Comparison of ENCODE assay signal across 17 cellular contexts in genomic region chr1:200665851-200666250, GRCh38. TPM values are rescaled to one million over a fixed set of nuclear protein-coding genes. Genes with fewer than 3 reads are reported as not detected.
DNase-seq lines count a peak whose midpoint lies in the region; ATAC-seq, FAIRE-seq and TF ChIP-seq lines count a peak whose summit lies in the region.
"Had no signal": no experiment of that assay in that cellular context is flagged by ENCODE, and none has a peak within 500 bp of the region (broad histone marks: within the 10 kb centered on the region; RNA-seq: fewer than 3 reads in every experiment).

No MANE protein-coding gene starts in this region.

- H3K4me3 ChIP-seq in heart left ventricle (peak overlapping the region in 2 of 12 donors; percentile 4 to 17), GM12878 (peak overlapping the region; percentile 21; the same call in 1 of the 2 replicates), uterus (no peak overlapping the region)
- H3K4me3 ChIP-seq: PC-9, sigmoid colon, upper lobe of left lung had no signal

- H3K27ac ChIP-seq in heart left ventricle (peak overlapping the region in 10 of 12 donors; percentile 6 to 65 (median 34)), GM12878 (ENCODE audit: control insufficient read depth, insufficient read depth) (no peak overlapping the region), uterus (peak overlapping the region; percentile 33 to 67)
- H3K27ac ChIP-seq: PC-9 had no signal

- H3K9ac ChIP-seq in GM12878 (ENCODE audit: control insufficient read depth, insufficient read depth, low read length), result peak overlapping the region; percentile 33; the same call in 1 of the 2 replicates

- BruUV-seq in GM12878 (replicated peaks; lab: Mats Ljungman, UMichigan), result no TSS peak

- POLR2A ChIA-PET in GM12878 (lab: Charles Lee), result interaction anchor here (0.8 to 4.5 kb wide), 4 partner anchors 24 to 118 kb away, joined by 3 to 11 read pairs (median 6); no protein-coding TSS in a partner anchor

- no peaks in the 10 kb centered on the region for H4K20me1 ChIP-seq in GM12878 (ENCODE audit: control insufficient read depth, insufficient read depth)

- in situ Hi-C loops in GM12878 (cut with MboI), result no loop called here

- WGBS in heart left ventricle, 4 donors, result 0 to 7% (median 6%) methylated on average over 2 of the region's 2 CpGs
- WGBS in GM12878 (ENCODE audit: insufficient coverage, insufficient replicate concordance, low lambda C conversion rate, missing lambda C conversion rate), result 60% methylated on average over 2 of the region's 2 CpGs

- SMC1A ChIA-PET in GM12878 (lab: Charles Lee; ENCODE audit: uncharacterized antibody, unreplicated experiment), result interaction anchor here (0.7 to 1.8 kb wide), 5 partner anchors 11 to 43 kb away, joined by 3 to 9 read pairs (median 4); no protein-coding TSS in a partner anchor

- CTCF ChIA-PET in GM12878 (lab: Yijun Ruan, JAX), result interaction anchor here (1.1 to 2.0 kb wide), 2 partner anchors 39 to 44 kb away, joined by 6 to 7 read pairs; no protein-coding TSS in a partner anchor

- H3K4me2 ChIP-seq in GM12878 (ENCODE audit: control insufficient read depth, insufficient read depth), result peak overlapping the region; percentile 71
- H3K4me2 ChIP-seq: PC-9 had no signal

- no peak overlapping the region for H2AFZ ChIP-seq in GM12878 (ENCODE audit: control insufficient read depth, low read depth, low read length)
- H2AFZ ChIP-seq: PC-9 had no signal

- DNase-seq in heart left ventricle (no peak), left ventricle myocardium superior (no peak), GM12878 (ENCODE audit: low read depth, low spot score) (no peak), medulla oblongata (ENCODE audit: extremely low spot score) (peak; percentile 36), uterus (no peak), activated gamma-delta T cell (lab: John Stamatoyannopoulos, UW) (no peak), NCI-H1417 treated with DMSO at 0.1 percent for 48 hours (lab: John Stamatoyannopoulos, UW) (no peak)
- DNase-seq: activated CD4-positive, alpha-beta memory T cell treated with anti-CD3 and anti-CD28 coated beads, Interleukin-2, amount 10 ng/mL, durations not matched to agents 7 days and 5 days; activated effector memory CD4-positive, alpha-beta T cell treated with anti-CD3 and anti-CD28 coated beads, Interleukin-2, amount 50 U/mL, for 16 hours; central memory CD4-positive, alpha-beta T cell; DMS53; MM.1S; PC-9; sigmoid colon; upper lobe of left lung had no signal

- TF ChIP-seq CTCF in heart left ventricle (IDR thresholded peaks at IDR 0.05) (no peak), GM12878 (IDR thresholded peaks at IDR 0.05 in 2 of 3, conservative IDR thresholded peaks at IDR 0.05 in 1 of 3; ENCODE audit: control insufficient read depth in 2 of 3, extremely low read depth in 1 of 3, insufficient read depth in 1 of 3, low read depth in 3 of 3, low read length in 3 of 3) (no peak), uterus (IDR thresholded peaks at IDR 0.05) (no peak)

- H3K79me2 ChIP-seq in GM12878 (ENCODE audit: control insufficient read depth, insufficient read depth, low read length), result peaks cover 35% of the 10 kb centered on the region

- TF ChIP-seq POLR2A in heart left ventricle (IDR thresholded peaks at IDR 0.05) (no peak), GM12878 (IDR thresholded peaks at IDR 0.05; ENCODE audit: low read depth, low read length) (no peak), uterus (IDR thresholded peaks at IDR 0.05) (no peak)

- intact Hi-C loops in heart left ventricle (cut with DNase I) (loop anchor here in 3 of 10 donors (5.0 kb wide), 3 partner anchors 44 to 136 kb away; partner anchors contain the start of genes CAMSAP2 (in 1 of the 3) and KIF14 (in 1 of the 3)), left ventricle myocardium superior (cut with micrococcal nuclease) (no loop called here), GM12878 (cut with micrococcal nuclease; ENCODE audit: unreplicated experiment) (loop anchor here (5.0 kb wide), 2 partner anchors 76 to 314 kb away; no protein-coding TSS in a partner anchor), uterus (cut with DNase I; ENCODE audit: low total_unique reads) (no loop called here)

- H3K9me3 ChIP-seq in heart left ventricle (no peaks in the 10 kb centered on the region), GM12878 (replicated peaks; ENCODE audit: control insufficient read depth, insufficient read depth, low read length) (no peaks in the 10 kb centered on the region), uterus (no peaks in the 10 kb centered on the region)
- H3K9me3 ChIP-seq: sigmoid colon, upper lobe of left lung had no signal

- ATAC-seq in heart left ventricle (no peak), left ventricle myocardium superior (no peak), GM12878 (no peak), GM18907 (IDR thresholded peaks at IDR 0.05; ENCODE audit: unreplicated experiment) (no peak)
- ATAC-seq: esophagus mucosa had no signal

- peaks cover 0 to 51% (median 28%) of the 10 kb centered on the region in 12 donors for H3K4me1 ChIP-seq in heart left ventricle
- no peaks in the 10 kb centered on the region; the same call in none of the 2 replicates for H3K4me1 ChIP-seq in GM12878 (ENCODE audit: control insufficient read depth, insufficient read depth, low read length)
- H3K4me1 ChIP-seq in uterus, result no peaks in the 10 kb centered on the region

- H3K27me3 ChIP-seq in heart left ventricle (no peaks in the 10 kb centered on the region), GM12878 (replicated peaks in 1 of 2; ENCODE audit: control insufficient read depth in 2 of 2, insufficient read depth in 2 of 2, low read length in 1 of 2) (no peaks in the 10 kb centered on the region), uterus (no peaks in the 10 kb centered on the region)
- H3K27me3 ChIP-seq: sigmoid colon, upper lobe of left lung had no signal

- TF ChIP-seq EP300 in GM12878 (IDR thresholded peaks at IDR 0.05; ENCODE audit: borderline replicate concordance in 1 of 2, control insufficient read depth in 1 of 2, low read depth in 2 of 2, low read length in 2 of 2), result no peak

- H3K36me3 ChIP-seq in heart left ventricle (peaks cover 0 to 54% (median 47%) of the 10 kb centered on the region in 9 donors), GM12878 (ENCODE audit: control insufficient read depth in 2 of 2, insufficient read depth in 2 of 2, low read length in 1 of 2) (peaks cover 0 to 16% of the 10 kb centered on the region in 2 experiments; a peak in 3 of 4 replicates), uterus (no peaks in the 10 kb centered on the region)

- FAIRE-seq in GM12878 (lab: Jason Lieb, UNC), result no peak

- no peak for TF ChIP-seq RAD21 in GM12878 (IDR thresholded peaks at IDR 0.05; ENCODE audit: insufficient read depth, low read depth, low read length)

- RAD21 ChIA-PET in GM12878 (lab: Charles Lee; ENCODE audit: unreplicated experiment), result interaction anchor here (0.9 to 2.6 kb wide), 3 partner anchors 13 to 44 kb away, joined by 3 to 11 read pairs (median 4); no protein-coding TSS in a partner anchor

TF ChIP-seq in GM12878, 131 proteins besides CTCF, POLR2A, EP300 and RAD21 (continues in another document):
- no peak for TF ChIP-seq IRF4 (IDR thresholded peaks at IDR 0.05; ENCODE audit: low read depth, low read length)
- TF ChIP-seq ZSCAN29 (IDR thresholded peaks at IDR 0.05), result no peak

RNA-seq across cellular contexts. Expression of gene DDX59, which starts 3.9 kb away (rescaled TPM):
- total RNA-seq in heart left ventricle (10 to 100 TPM; 12.9 to 21.6 (median 15.9) TPM), left ventricle myocardium superior (12.6 TPM), GM12878 (2014; rRNA removed) (18.8 and 26.4 TPM in 2 replicates), GM12878 (2014; rRNA removed; fragmentation: Illumina TruSeq; extraction: Trizol) (33.6 and 36.8 TPM in 2 replicates), GM12878 (2021) (20.1 and 22.6 TPM in 2 replicates), uterus (10 to 100 TPM in 3 of 4 donors, 1 to 10 TPM in 1; 8.2 to 30.5 (median 22.0) TPM)
- polyA plus RNA-seq in heart left ventricle (10 to 100 TPM in 1 of 2 donors, 1 to 10 TPM in 1; 10.0 to 15.5 TPM), GM12878 (2011; rRNA removed) (32.5 and 44.8 TPM in 2 replicates), GM12878 (2014; fragmentation: Illumina TruSeq; extraction: Trizol) (35.7 and 42.1 TPM in 2 replicates), GM12878 (2014; fragmentation: Nextera tagmentation; extraction: Ambion mirVana) (10 to 100 TPM; 17.3 to 17.5 TPM), GM12878 (2014; rRNA removed) (26.1 and 28.8 TPM in 2 replicates), GM12878 (2016; fragmentation: Nextera tagmentation; extraction: Ambion mirVana) (10 to 100 TPM; 19.5 to 24.6 TPM)
- total RNA-seq in GM12878 (2013; cell fraction: nucleolus; rRNA removed), result 34.8 and 42.5 TPM in 2 replicates
- 12.4 TPM for polyA plus RNA-seq in GM12878 (2011; ENCODE audit: low read depth)
- 15.0 and 16.6 TPM in 2 replicates for polyA plus RNA-seq in GM12878 (2011; cell fraction: cytosol; rRNA removed)
- 15.4 and 16.1 TPM in 2 replicates for polyA plus RNA-seq in GM12878 (2011; cell fraction: nucleus; rRNA removed)
- polyA plus RNA-seq in GM12878 (2012), result 19.3 and 20.0 TPM in 2 replicates
- 20.3 and 26.3 TPM in 2 replicates for polyA minus RNA-seq in GM12878 (2011; rRNA and poly(A)+ RNA removed)
- polyA minus RNA-seq in GM12878 (2011; cell fraction: cytosol; rRNA and poly(A)+ RNA removed), result 9.6 and 10.7 TPM in 2 replicates
- 6.6 and 8.8 TPM in 2 replicates for polyA minus RNA-seq in GM12878 (2011; cell fraction: nucleus; rRNA and poly(A)+ RNA removed)

RNA-seq across cellular contexts. Expression of gene KIF14, which starts 45.3 kb away (rescaled TPM):
- total RNA-seq in heart left ventricle, result 1 to 10 TPM in 1 of 9 donors, under 1 TPM in 7, not detected in 1; 0.04 to 2.0 (median 0.14) TPM
- under 1 TPM in 1 of 2 donors, not detected in 1; 0.04 TPM for polyA plus RNA-seq in heart left ventricle
- total RNA-seq in left ventricle myocardium superior, result 0.10 TPM
- total RNA-seq in GM12878 (2013; cell fraction: nucleolus; rRNA removed), result 19.5 and 20.7 TPM in 2 replicates
- 15.4 and 20.3 TPM in 2 replicates for total RNA-seq in GM12878 (2014; rRNA removed)
- total RNA-seq in GM12878 (2014; rRNA removed; fragmentation: Illumina TruSeq; extraction: Trizol), result 25.4 and 25.5 TPM in 2 replicates
- 13.8 and 14.9 TPM in 2 replicates for total RNA-seq in GM12878 (2021)
- polyA plus RNA-seq in GM12878 (2011; ENCODE audit: low read depth), result 2.3 TPM
- polyA plus RNA-seq in GM12878 (2011; rRNA removed), result 15.5 and 33.1 TPM in 2 replicates
- 4.6 TPM in 2 replicates for polyA plus RNA-seq in GM12878 (2011; cell fraction: cytosol; rRNA removed)
- polyA plus RNA-seq in GM12878 (2011; cell fraction: nucleus; rRNA removed), result 6.6 and 10.4 TPM in 2 replicates
- 3.6 and 6.1 TPM in 2 replicates for polyA plus RNA-seq in GM12878 (2012)
- polyA plus RNA-seq in GM12878 (2014; fragmentation: Illumina TruSeq; extraction: Trizol), result 19.4 and 23.4 TPM in 2 replicates
- polyA plus RNA-seq in GM12878 (2014; fragmentation: Nextera tagmentation; extraction: Ambion mirVana), result 1 to 10 TPM; 6.8 to 6.9 TPM
- 11.1 and 14.0 TPM in 2 replicates for polyA plus RNA-seq in GM12878 (2014; rRNA removed)
- 10 to 100 TPM; 11.9 to 12.9 TPM for polyA plus RNA-seq in GM12878 (2016; fragmentation: Nextera tagmentation; extraction: Ambion mirVana)
- polyA minus RNA-seq in GM12878 (2011; rRNA and poly(A)+ RNA removed), result 9.4 and 12.0 TPM in 2 replicates
- polyA minus RNA-seq in GM12878 (2011; cell fraction: cytosol; rRNA and poly(A)+ RNA removed), result 6.7 and 9.1 TPM in 2 replicates
- 4.2 and 7.1 TPM in 2 replicates for polyA minus RNA-seq in GM12878 (2011; cell fraction: nucleus; rRNA and poly(A)+ RNA removed)
- 1 to 10 TPM in 1 of 4 donors, under 1 TPM in 2, not detected in 1; under 0.01 to 9.2 (median 0.15) TPM for total RNA-seq in uterus
